12 cellular contexts compared by ENCODE assay signal in genomic region chr12:6273931-6274687, GRCh38. TPM values are rescaled to one million over a fixed set of nuclear protein-coding genes. Genes with fewer than 3 reads are reported as not detected.
DNase-seq lines count a peak whose midpoint lies in the region; ATAC-seq, FAIRE-seq and TF ChIP-seq lines count a peak whose summit lies in the region.
"Had no signal": no experiment of that assay in that cellular context is flagged by ENCODE, and none has a peak within 500 bp of the region (broad histone marks: within the 10 kb centered on the region; RNA-seq: fewer than 3 reads in every experiment).

No MANE protein-coding gene starts in this region.

- intact Hi-C loops in heart right ventricle (cut with DNase I) (loop anchor here in 1 of 10 donors (5.0 kb wide), 1 partner anchor 37 kb away; no protein-coding TSS in a partner anchor), left ventricle myocardium superior (cut with micrococcal nuclease) (no loop called here)

- peak in 7 of 8 donors; percentile 12 to 71 (median 39) for ATAC-seq in heart right ventricle
- no peak for ATAC-seq in left ventricle myocardium superior

- H3K4me1 ChIP-seq in heart right ventricle = peaks cover 15 to 44% (median 28%) of the 10 kb centered on the region in 9 donors

- H3K36me3 ChIP-seq in heart right ventricle = no peaks in the 10 kb centered on the region

- peak overlapping the region in 8 of 10 donors; percentile 31 to 82 (median 64) for H3K27ac ChIP-seq in heart right ventricle

- WGBS in heart right ventricle, 2 donors = 62 to 65% methylated on average over 6 of the region's 6 CpGs

- peaks cover 0 to 8% (median 0%) of the 10 kb centered on the region in 7 donors for H3K27me3 ChIP-seq in heart right ventricle

- TF ChIP-seq CTCF in heart right ventricle (IDR thresholded peaks at IDR 0.05) = no peak

- H3K4me3 ChIP-seq in heart right ventricle = no peak overlapping the region

- no peaks in the 10 kb centered on the region for H3K9me3 ChIP-seq in heart right ventricle

- peak in 1 of 2 donors; percentile 73 for DNase-seq in heart right ventricle
- DNase-seq in left ventricle myocardium superior = no peak
- peak; percentile 79 for DNase-seq in ecto neural progenitor cell (ENCODE audit: low spot score)
- peak; percentile 67 for DNase-seq in mesenteric fat pad (ENCODE audit: low spot score)
- peak; percentile 71 for DNase-seq in urothelium cell line (ENCODE audit: low spot score)
- DNase-seq in GM03348 (ENCODE audit: low spot score) = no peak
- DNase-seq in DMS114 treated with DMSO at 0.1 percent for 48 hours (lab: John Stamatoyannopoulos, UW; ENCODE audit: unreplicated experiment) = no peak
- DNase-seq in CD1c-positive myeloid dendritic cell (ENCODE audit: extremely low spot score) = no peak
- DNase-seq: NCI-H1092 treated with DMSO at 0.1 percent for 48 hours; stimulated activated CD4-positive, alpha-beta T cell treated with anti-CD3 and anti-CD28 coated beads, Interleukin-4, amount 100 ng/mL, for 4 hours had no signal

- FAIRE-seq in urothelium cell line (lab: Jason Lieb, UNC) = peak; percentile 96
- FAIRE-seq: endometrium had no signal

RNA-seq across cellular contexts. Expression of gene PLEKHG6, which starts 36.4 kb away (rescaled TPM):
- 1 to 10 TPM in 2 of 10 donors, under 1 TPM in 3, not detected in 5; 0.13 to 1.9 (median 0.81) TPM for total RNA-seq in heart right ventricle
- polyA plus RNA-seq in heart right ventricle = 1 to 10 TPM; 1.1 to 1.6 TPM
- total RNA-seq in left ventricle myocardium superior = 0.47 TPM
- total RNA-seq in mesenteric fat pad = 52.2 TPM
- total RNA-seq: activated CD8-positive, alpha-beta memory T cell treated with anti-CD3 and anti-CD28 coated beads for 36 hours had no signal

Comparison
In these comparisons a context has a peak if more than half of its experiments do, and no peak if none do; other contexts are left out.
1. DNase-seq: peak in ecto neural progenitor cell (single experiment), mesenteric fat pad (single experiment) and urothelium cell line (single experiment); none in left ventricle myocardium superior (single experiment), GM03348 (single experiment), DMS114 treated with DMSO at 0.1 percent for 48 hours (single experiment) and CD1c-positive myeloid dendritic cell (single experiment).
2. RNA of gene PLEKHG6, which starts 36.4 kb away (total RNA-seq): 52.2 TPM in mesenteric fat pad (single experiment); 0.47 TPM in left ventricle myocardium superior (single experiment) and 0.13 to 1.9 TPM in heart right ventricle; every median in the first group is over 10 times any median in the second.